In genomic region chr3:30269751-30270445, GRCh38 we compare ENCODE assay signal across 14 cellular contexts.
A peak's percentile ranks its signal among the peaks of the same experiment; 100 is the strongest.
DNase-seq lines count a peak whose midpoint lies in the region; ATAC-seq and TF ChIP-seq lines count a peak whose summit lies in the region.
"Had no signal": no experiment of that assay in that cellular context is flagged by ENCODE, and none has a peak within 500 bp of the region (broad histone marks: within the 10 kb centered on the region; RNA-seq: fewer than 3 reads in every experiment).

No MANE protein-coding gene starts in this region.

- POLR2A ChIA-PET in CD4-positive, alpha-beta T cell (lab: Charles Lee), result no interaction called here

- no peaks in the 10 kb centered on the region for H3K4me1 Mint-ChIP-seq in CD4-positive, alpha-beta T cell (ENCODE audit: low read depth)
- H3K4me1 Mint-ChIP-seq: central memory CD8-positive, alpha-beta T cell had no signal

- no TSS peak for BruUV-seq in mammary epithelial cell (replicated peaks; lab: Mats Ljungman, UMichigan)

- peak overlapping the region; percentile 17 for H3K4me3 ChIP-seq in thoracic aorta
- H3K4me3 ChIP-seq in mammary epithelial cell (replicated peaks in 1 of 3; ENCODE audit: insufficient read depth in 1 of 3, low read depth in 2 of 3, low read length in 3 of 3), result no peak overlapping the region
- H3K4me3 ChIP-seq: lower lobe of right lung, upper lobe of left lung had no signal

- H3K27me3 ChIP-seq in thoracic aorta (replicated peaks; ENCODE audit: insufficient read depth), result no peaks in the 10 kb centered on the region
- H3K27me3 ChIP-seq in CD4-positive, alpha-beta T cell (ENCODE audit: control insufficient read depth, insufficient read depth, low read length), result no peaks in the 10 kb centered on the region
- H3K27me3 ChIP-seq in mammary epithelial cell (ENCODE audit: insufficient read depth, low read length), result no peaks in the 10 kb centered on the region
- H3K27me3 ChIP-seq: upper lobe of left lung had no signal

- no peak overlapping the region for H3K4me3 Mint-ChIP-seq in CD4-positive, alpha-beta T cell
- H3K4me3 Mint-ChIP-seq: activated T-helper 1 cell treated with anti-CD3 and anti-CD28 coated beads, Interleukin-12 subunit alpha, Interleukin-12 subunit beta, Interleukin-2, Interleukin-4 antibody, amounts not matched to agents 30 ng/mL and 10 ng/mL and 1 ng/mL, durations not matched to agents 14 hours and 24 hours and 36 hours; central memory CD8-positive, alpha-beta T cell had no signal

- H3K36me3 ChIP-seq in thoracic aorta (no peaks in the 10 kb centered on the region), mammary epithelial cell (ENCODE audit: insufficient read depth, low read length) (no peaks in the 10 kb centered on the region)
- H3K36me3 ChIP-seq: lower lobe of right lung, upper lobe of left lung had no signal

- H2AFZ ChIP-seq in mammary epithelial cell (ENCODE audit: low read depth, low read length), result no peak overlapping the region

- no peak overlapping the region for H3K9ac ChIP-seq in mammary epithelial cell (ENCODE audit: insufficient read depth, low read length)

- no peaks in the 10 kb centered on the region for H3K79me2 ChIP-seq in mammary epithelial cell (ENCODE audit: insufficient read depth, low read length)

- no peak overlapping the region for H3K4me2 ChIP-seq in mammary epithelial cell (ENCODE audit: insufficient read depth, low read depth, low read length)

- no peaks in the 10 kb centered on the region for H3K27me3 Mint-ChIP-seq in CD4-positive, alpha-beta T cell
- H3K27me3 Mint-ChIP-seq: central memory CD8-positive, alpha-beta T cell had no signal

- intact Hi-C loops in CD4-positive, alpha-beta T cell (cut with DNase I, micrococcal nuclease), result no loop called here
- intact Hi-C loops in mammary epithelial cell (cut with micrococcal nuclease), result no loop called here

- dilution Hi-C loops in mammary epithelial cell (cut with HindIII; ENCODE audit: low sequenced_read_pairs), result no loop called here

- peak overlapping the region; percentile 33 to 40 for H3K27ac ChIP-seq in thoracic aorta
- no peak overlapping the region for H3K27ac ChIP-seq in CD4-positive, alpha-beta T cell (ENCODE audit: low read depth, low read length)
- H3K27ac ChIP-seq in mammary epithelial cell (ENCODE audit: insufficient read depth, low read depth, low read length), result no peak overlapping the region
- H3K27ac ChIP-seq: lower lobe of right lung, upper lobe of left lung, VCaP had no signal

- H3K4me1 ChIP-seq in thoracic aorta (ENCODE audit: control insufficient read depth in 1 of 2, low read depth in 2 of 2) (peaks cover 9 to 21% of the 10 kb centered on the region in 2 donors), mammary epithelial cell (ENCODE audit: insufficient read depth, low read length) (peaks cover 4% of the 10 kb centered on the region)
- H3K4me1 ChIP-seq: lower lobe of right lung, upper lobe of left lung had no signal

- H3K9me3 Mint-ChIP-seq in CD4-positive, alpha-beta T cell, result no peaks in the 10 kb centered on the region

- CTCF ChIA-PET in CD4-positive, alpha-beta T cell (lab: Charles Lee), result no interaction called here
- CTCF ChIA-PET in mammary epithelial cell (lab: Charles Lee; ENCODE audit: low non-redundant PET), result no interaction called here

- H3K27ac Mint-ChIP-seq in CD4-positive, alpha-beta T cell, result no peak overlapping the region
- H3K27ac Mint-ChIP-seq: activated T-helper 1 cell treated with anti-CD3 and anti-CD28 coated beads, Interleukin-12 subunit alpha, Interleukin-12 subunit beta, Interleukin-2, Interleukin-4 antibody, amounts not matched to agents 30 ng/mL and 10 ng/mL and 1 ng/mL, durations not matched to agents 14 hours and 24 hours and 36 hours had no signal

- ATAC-seq in GM19395 (IDR thresholded peaks at IDR 0.05; ENCODE audit: unreplicated experiment) (peak; percentile 80), HG03139 (IDR thresholded peaks at IDR 0.05; ENCODE audit: unreplicated experiment) (peak; percentile 60), thoracic aorta (ENCODE audit: insufficient number of reproducible peaks, low FRiP score, low read depth) (no peak)
- ATAC-seq in CD4-positive, alpha-beta T cell (ENCODE audit: poor library complexity), result no peak
- ATAC-seq: lower lobe of right lung had no signal

- peak; percentile 93 for DNase-seq in SIG-M5 treated with dmso at 0.1 percent for 504 hours (lab: John Stamatoyannopoulos, UW; ENCODE audit: unreplicated experiment)
- DNase-seq in thoracic aorta (ENCODE audit: low spot score), result no peak
- no peak for DNase-seq in CD4-positive, alpha-beta T cell
- no peak for DNase-seq in mammary epithelial cell
- DNase-seq in GM20000 (ENCODE audit: low spot score), result no peak
- DNase-seq: lower lobe of right lung; NCI-H1092; NK-92 treated with Interleukin-12 subunit alpha and Interleukin-12 subunit beta, amount 100 ng/mL, for 24 hours; upper lobe of left lung had no signal

- no peaks in the 10 kb centered on the region for H4K20me1 ChIP-seq in mammary epithelial cell (ENCODE audit: insufficient read depth, low read length)

- in situ Hi-C loops in mammary epithelial cell (cut with MboI; ENCODE audit: low sequenced_read_pairs in 2 of 2), result no loop called here

- no peaks in the 10 kb centered on the region for H3K36me3 Mint-ChIP-seq in CD4-positive, alpha-beta T cell (ENCODE audit: low read depth)

- TF ChIP-seq CTCF in thoracic aorta (IDR thresholded peaks at IDR 0.05) (no peak), mammary epithelial cell (conservative IDR thresholded peaks at IDR 0.05 in 1 of 2, IDR thresholded peaks at IDR 0.05 in 1 of 2; ENCODE audit: extremely low read depth in 1 of 2, insufficient read depth in 1 of 2, low read depth in 1 of 2, low read length in 2 of 2) (no peak), GM20000 (IDR thresholded peaks at IDR 0.05; ENCODE audit: extremely low read depth, missing control alignments) (no peak)
- no peak for TF ChIP-seq CTCF in CD4-positive, alpha-beta T cell (IDR thresholded peaks at IDR 0.05)

- H3K9me3 ChIP-seq in thoracic aorta (no peaks in the 10 kb centered on the region), mammary epithelial cell (replicated peaks; ENCODE audit: insufficient read depth, low read length) (no peaks in the 10 kb centered on the region)
- H3K9me3 ChIP-seq in CD4-positive, alpha-beta T cell (ENCODE audit: control insufficient read depth, low read length), result no peaks in the 10 kb centered on the region
- H3K9me3 ChIP-seq: lower lobe of right lung, upper lobe of left lung had no signal

- 95% methylated on average over 10 of the region's 10 CpGs for WGBS in mammary epithelial cell (ENCODE audit: low coverage, missing lambda C conversion rate)

Comparison
In these comparisons a context has a peak if more than half of its experiments do, and no peak if none do; other contexts are left out.
1. ATAC-seq: peak in GM19395 (single experiment) and HG03139 (single experiment); none in thoracic aorta (single experiment) and CD4-positive, alpha-beta T cell (single experiment).
2. H3K27ac ChIP-seq: peak in thoracic aorta (2 of 2); none in CD4-positive, alpha-beta T cell (single experiment) and mammary epithelial cell (single experiment).